Comparison of ENCODE assay signal across 30 cellular contexts in genomic region chr6:15058200-15059070, GRCh38.
DNase-seq lines count a peak whose midpoint lies in the region; ATAC-seq and TF ChIP-seq lines count a peak whose summit lies in the region.
"Had no signal": no experiment of that assay in that cellular context is flagged by ENCODE, and none has a peak within 500 bp of the region (broad histone marks: within the 10 kb centered on the region; RNA-seq: fewer than 3 reads in every experiment).

No MANE protein-coding gene starts in this region.

- WGBS in IMR-90 (ENCODE audit: extremely low coverage in 2 of 2, insufficient read length in 1 of 2), 2 experiments = no CpG with 5 or more reads among the region's 9 CpGs

- TF ChIP-seq RAD21 in IMR-90 (IDR thresholded peaks at IDR 0.05; ENCODE audit: low read length) = no peak

- H3K4me2 ChIP-seq in IMR-90 (ENCODE audit: low read depth, low read length) = no peak overlapping the region
- H3K4me2 ChIP-seq: BLaER1 treated with 17β-estradiol and CSF1 and Interleukin-3, amounts not matched to agents 10 nM and 100 nM had no signal

- no peak for TF ChIP-seq POLR2A in IMR-90 (IDR thresholded peaks at IDR 0.05; ENCODE audit: low read depth, low read length)

- H3K4me3 Mint-ChIP-seq in nephron progenitor cell = no peak overlapping the region
- H3K4me3 Mint-ChIP-seq: activated B cell treated with CpG ODN at 0.5 μM for 24 hours; activated CD4-positive, alpha-beta memory T cell treated with anti-CD3 and anti-CD28 coated beads for 36 hours; activated naive CD4-positive, alpha-beta T cell treated with anti-CD3 and anti-CD28 coated beads, Interleukin-2, amount 50 U/mL, for 24 hours; activated T-helper 17 cell treated with anti-CD3 and anti-CD28 coated beads, Interleukin-2, amount 50 U/mL, for 72 hours; memory B cell; stimulated activated naive CD8-positive, alpha-beta T cell treated with anti-CD3 and anti-CD28 coated beads, Interleukin-15, Interleukin-2, amounts not matched to agents 100 ng/mL and 50 ng/mL, for 24 hours; T-helper 17 cell had no signal

- peaks cover 22% of the 10 kb centered on the region for H3K4me1 Mint-ChIP-seq in nephron progenitor cell
- H3K4me1 Mint-ChIP-seq: activated naive CD4-positive, alpha-beta T cell treated with anti-CD3 and anti-CD28 coated beads, Interleukin-2, amount 50 U/mL, for 24 hours; activated T-helper 17 cell treated with anti-CD3 and anti-CD28 coated beads, Interleukin-2, amount 50 U/mL, for 72 hours had no signal

- no peak overlapping the region for H2BK120ac ChIP-seq in IMR-90 (ENCODE audit: low read depth, low read length)

- H3K27me3 ChIP-seq in BE2C = no peaks in the 10 kb centered on the region
- no peaks in the 10 kb centered on the region for H3K27me3 ChIP-seq in IMR-90 (ENCODE audit: control insufficient read depth, insufficient read depth, low read length)
- no peaks in the 10 kb centered on the region for H3K27me3 ChIP-seq in WERI-Rb-1 (ENCODE audit: insufficient read depth, low read depth, severe bottlenecking)
- no peaks in the 10 kb centered on the region for H3K27me3 ChIP-seq in tibial artery
- H3K27me3 ChIP-seq: ascending aorta; BLaER1 treated with 17β-estradiol and CSF1 and Interleukin-3, amounts not matched to agents 10 nM and 100 nM; thyroid gland had no signal

- CTCF ChIA-PET in IMR-90 (lab: Yijun Ruan, JAX) = no interaction called here

- POLR2A ChIA-PET in IMR-90 (lab: Charles Lee; ENCODE audit: unreplicated experiment) = interaction anchor here (0.6 kb wide), 1 partner anchor 578 kb away, joined by 5 read pairs; no protein-coding TSS in a partner anchor

- H3K9me3 Mint-ChIP-seq in nephron progenitor cell = no peaks in the 10 kb centered on the region
- H3K9me3 Mint-ChIP-seq: activated B cell treated with CpG ODN at 0.5 μM for 24 hours; activated CD4-positive, alpha-beta memory T cell treated with anti-CD3 and anti-CD28 coated beads for 36 hours; activated naive CD4-positive, alpha-beta T cell treated with anti-CD3 and anti-CD28 coated beads, Interleukin-2, amount 50 U/mL, for 24 hours; activated T-helper 17 cell treated with anti-CD3 and anti-CD28 coated beads, Interleukin-2, amount 50 U/mL, for 72 hours; memory B cell; stimulated activated naive CD8-positive, alpha-beta T cell treated with anti-CD3 and anti-CD28 coated beads, Interleukin-15, Interleukin-2, amounts not matched to agents 100 ng/mL and 50 ng/mL, for 24 hours had no signal

- H3K4me1 ChIP-seq in BE2C (peaks cover 2% of the 10 kb centered on the region), IMR-90 (ENCODE audit: control insufficient read depth, insufficient read depth, low read length) (peaks cover 7% of the 10 kb centered on the region), tibial artery (no peaks in the 10 kb centered on the region)
- H3K4me1 ChIP-seq: ascending aorta, Caco-2, thyroid gland had no signal

- no peak overlapping the region for H2AFZ ChIP-seq in IMR-90 (replicated peaks; ENCODE audit: low read length, poor library complexity)

- no TSS peak for BruUV-seq in IMR-90 (replicated peaks; lab: Mats Ljungman, UMichigan)

- no peak overlapping the region for H3K14ac ChIP-seq in IMR-90 (replicated peaks; ENCODE audit: low read depth, low read length)

- no peak overlapping the region for H2BK20ac ChIP-seq in IMR-90 (ENCODE audit: low read depth, low read length)

- no peak overlapping the region for H2AK5ac ChIP-seq in IMR-90 (ENCODE audit: low read depth, low read length)

- intact Hi-C loops in IMR-90 (cut with micrococcal nuclease) = no loop called here
- intact Hi-C loops in tibial artery (cut with DNase I; ENCODE audit: low total_unique reads) = no loop called here

- H3K27me3 Mint-ChIP-seq in nephron progenitor cell (ENCODE audit: low read depth, poor library complexity) = no peaks in the 10 kb centered on the region
- H3K27me3 Mint-ChIP-seq: activated B cell treated with CpG ODN at 0.5 μM for 24 hours; activated CD4-positive, alpha-beta memory T cell treated with anti-CD3 and anti-CD28 coated beads for 36 hours; activated naive CD4-positive, alpha-beta T cell treated with anti-CD3 and anti-CD28 coated beads, Interleukin-2, amount 50 U/mL, for 24 hours; activated T-helper 17 cell treated with anti-CD3 and anti-CD28 coated beads, Interleukin-2, amount 50 U/mL, for 72 hours; memory B cell; stimulated activated naive CD8-positive, alpha-beta T cell treated with anti-CD3 and anti-CD28 coated beads, Interleukin-15, Interleukin-2, amounts not matched to agents 100 ng/mL and 50 ng/mL, for 24 hours; T-helper 17 cell had no signal

- no peak for ATAC-seq in IMR-90 (ENCODE audit: low read depth)
- ATAC-seq in GM19397 (IDR thresholded peaks at IDR 0.05; ENCODE audit: unreplicated experiment) = no peak
- no peak for ATAC-seq in GM21381 (IDR thresholded peaks at IDR 0.05; ENCODE audit: unreplicated experiment)
- ATAC-seq: activated T-helper 17 cell treated with anti-CD3 and anti-CD28 coated beads, Interleukin-2, amount 50 U/mL, for 72 hours; left lobe of liver; psoas muscle; T-helper 17 cell had no signal

- H4K5ac ChIP-seq in IMR-90 (ENCODE audit: low read depth, low read length) = no peak overlapping the region

- peaks cover 5% of the 10 kb centered on the region for H3K9me3 ChIP-seq in BE2C
- H3K9me3 ChIP-seq in IMR-90 (ENCODE audit: control insufficient read depth, insufficient read depth, low read length) = peaks cover 2% of the 10 kb centered on the region
- peaks cover 10% of the 10 kb centered on the region for H3K9me3 ChIP-seq in WERI-Rb-1 (ENCODE audit: severe bottlenecking)
- H3K9me3 ChIP-seq in tibial artery = no peaks in the 10 kb centered on the region
- H3K9me3 ChIP-seq: ascending aorta, Caco-2, psoas muscle, thyroid gland had no signal

- no peak overlapping the region for H4K91ac ChIP-seq in IMR-90 (ENCODE audit: insufficient read depth, low read depth, low read length)

- 0 out of 4 replicates have a peak, but pooled peaks cover 0 to 3% of the 10 kb centered on the region in 2 experiments for H3K79me1 ChIP-seq in IMR-90 (ENCODE audit: low read depth in 1 of 2, low read length in 2 of 2)

- H3K4ac ChIP-seq in IMR-90 (ENCODE audit: low read depth, low read length) = no peak overlapping the region

- no peak overlapping the region for H3K27ac ChIP-seq in IMR-90 (ENCODE audit: insufficient read depth, low read length)
- H3K27ac ChIP-seq in WERI-Rb-1 = no peak overlapping the region
- no peak overlapping the region for H3K27ac ChIP-seq in tibial artery
- H3K27ac ChIP-seq: ascending aorta; BLaER1 treated with 17β-estradiol and CSF1 and Interleukin-3, amounts not matched to agents 10 nM and 100 nM; psoas muscle; thyroid gland had no signal

- H3K9ac ChIP-seq in IMR-90 (ENCODE audit: low read depth, low read length) = no peak overlapping the region
- H3K9ac ChIP-seq: BLaER1 treated with 17β-estradiol and CSF1 and Interleukin-3, amounts not matched to agents 10 nM and 100 nM had no signal

- in situ Hi-C loops in IMR-90 (cut with MboI; ENCODE audit: low sequenced_read_pairs) = no loop called here

- TF ChIP-seq CTCF in BE2C (IDR thresholded peaks at IDR 0.05; ENCODE audit: low read depth, low read length) = no peak
- TF ChIP-seq CTCF in IMR-90 (conservative IDR thresholded peaks at IDR 0.05; ENCODE audit: low read depth, low read length) = no peak
- TF ChIP-seq CTCF in WERI-Rb-1 (IDR thresholded peaks at IDR 0.05; ENCODE audit: low read depth, low read length) = 0 out of 2 replicates have a peak, but pooled peaks have one; percentile 11
- TF ChIP-seq CTCF in nephron progenitor cell (IDR thresholded peaks at IDR 0.05) = peak; percentile 16
- no peak for TF ChIP-seq CTCF in tibial artery (IDR thresholded peaks at IDR 0.05)

- H3K56ac ChIP-seq in IMR-90 (ENCODE audit: extremely low read depth, insufficient read depth, low read length) = no peak overlapping the region

- H3K18ac ChIP-seq in IMR-90 (ENCODE audit: low read depth, low read length) = no peak overlapping the region

- DNase-seq in BE2C = peak; percentile 35
- no peak for DNase-seq in IMR-90
- DNase-seq in WERI-Rb-1 = no peak
- DNase-seq in nephron progenitor cell = no peak
- no peak for DNase-seq in tibial artery
- DNase-seq in GM19238 (ENCODE audit: insufficient read length, low spot score) = no peak
- DNase-seq: ACHN; activated B cell treated with CpG ODN at 0.5 μM for 24 hours; activated CD4-positive, alpha-beta memory T cell treated with anti-CD3 and anti-CD28 coated beads for 36 hours; activated CD8-positive, alpha-beta memory T cell treated with anti-CD3 and anti-CD28 coated beads, Interleukin-2, amount 50 U/mL, for 4 hours; Caco-2; central memory CD4-positive, alpha-beta T cell; GF-D8; Kasumi-1; MV-4-11; NCI-H146; NCI-H2107; NCI-H510A; psoas muscle; T-helper 17 cell; thyroid gland had no signal

- peaks cover 7% of the 10 kb centered on the region for H3K9me1 ChIP-seq in IMR-90 (ENCODE audit: insufficient read depth, low read length)

- dilution Hi-C loops in IMR-90 (cut with HindIII; ENCODE audit: low sequenced_read_pairs, unreplicated experiment) = no loop called here

- 0 out of 3 replicates have a peak overlapping the region, but pooled peaks have one; percentile 12 for H2BK15ac ChIP-seq in IMR-90 (ENCODE audit: low read depth, low read length)

- no peak overlapping the region for H2BK5ac ChIP-seq in IMR-90 (ENCODE audit: low read depth, low read length, poor library complexity, severe bottlenecking)

- H3K23ac ChIP-seq in IMR-90 (ENCODE audit: low read depth, low read length) = no peak overlapping the region

- H3K36me3 Mint-ChIP-seq in nephron progenitor cell (ENCODE audit: low read depth) = no peaks in the 10 kb centered on the region
- H3K36me3 Mint-ChIP-seq: activated CD4-positive, alpha-beta memory T cell treated with anti-CD3 and anti-CD28 coated beads for 36 hours; activated naive CD4-positive, alpha-beta T cell treated with anti-CD3 and anti-CD28 coated beads, Interleukin-2, amount 50 U/mL, for 24 hours; memory B cell had no signal

- no peak overlapping the region for H3K4me3 ChIP-seq in BE2C (ENCODE audit: low read depth, low read length)
- no peak overlapping the region for H3K4me3 ChIP-seq in IMR-90 (ENCODE audit: insufficient read depth, low read depth, low read length)
- no peak overlapping the region for H3K4me3 ChIP-seq in WERI-Rb-1 (ENCODE audit: low read depth, low read length)
- no peak overlapping the region for H3K4me3 ChIP-seq in tibial artery
- H3K4me3 ChIP-seq: ascending aorta; BLaER1 treated with 17β-estradiol and CSF1 and Interleukin-3, amounts not matched to agents 10 nM and 100 nM; psoas muscle; thyroid gland had no signal

- H4K8ac ChIP-seq in IMR-90 (ENCODE audit: low read depth in 2 of 2, low read length in 2 of 2) = no peak overlapping the region

- no peaks in the 10 kb centered on the region for H4K20me1 ChIP-seq in IMR-90 (ENCODE audit: insufficient read depth, low read length)
- H4K20me1 ChIP-seq: BLaER1 treated with 17β-estradiol and CSF1 and Interleukin-3, amounts not matched to agents 10 nM and 100 nM had no signal

- H3K36me3 ChIP-seq in BE2C (no peaks in the 10 kb centered on the region), IMR-90 (ENCODE audit: control insufficient read depth, insufficient read depth, low read length) (no peaks in the 10 kb centered on the region), WERI-Rb-1 (no peaks in the 10 kb centered on the region), tibial artery (no peaks in the 10 kb centered on the region)
- H3K36me3 ChIP-seq: ascending aorta; BLaER1 treated with 17β-estradiol and CSF1 and Interleukin-3, amounts not matched to agents 10 nM and 100 nM; thyroid gland had no signal

- no peak overlapping the region for H3K27ac Mint-ChIP-seq in nephron progenitor cell
- H3K27ac Mint-ChIP-seq: activated B cell treated with CpG ODN at 0.5 μM for 24 hours; activated CD4-positive, alpha-beta memory T cell treated with anti-CD3 and anti-CD28 coated beads for 36 hours; activated naive CD4-positive, alpha-beta T cell treated with anti-CD3 and anti-CD28 coated beads, Interleukin-2, amount 50 U/mL, for 24 hours; activated T-helper 17 cell treated with anti-CD3 and anti-CD28 coated beads, Interleukin-2, amount 50 U/mL, for 72 hours; memory B cell; stimulated activated naive CD8-positive, alpha-beta T cell treated with anti-CD3 and anti-CD28 coated beads, Interleukin-15, Interleukin-2, amounts not matched to agents 100 ng/mL and 50 ng/mL, for 24 hours; T-helper 17 cell had no signal

- no peak overlapping the region for H2AK9ac ChIP-seq in IMR-90 (replicated peaks; ENCODE audit: low read depth, low read length, poor library complexity)

Comparison
In these comparisons a context has a peak if more than half of its experiments do, and no peak if none do; other contexts are left out.
1. CTCF ChIP-seq: peak in WERI-Rb-1 (single experiment) and nephron progenitor cell (single experiment); none in BE2C (single experiment), IMR-90 (single experiment) and tibial artery (0 of 2).